ENCODE assay signal across 22 cellular contexts in genomic region chr12:131111446-131111845, GRCh38.
DNase-seq lines count a peak whose midpoint lies in the region; ATAC-seq, FAIRE-seq and TF ChIP-seq lines count a peak whose summit lies in the region.
"Had no signal": no experiment of that assay in that cellular context is flagged by ENCODE, and none has a peak within 500 bp of the region (broad histone marks: within the 10 kb centered on the region; RNA-seq: fewer than 3 reads in every experiment).

No MANE protein-coding gene starts in this region.

- intact Hi-C loops in HepG2 (cut with micrococcal nuclease; ENCODE audit: unreplicated experiment) = no loop called here
- intact Hi-C loops in right lobe of liver (cut with DNase I) = no loop called here
- intact Hi-C loops in sciatic nerve (cut with DNase I) = no loop called here

- H2BK5ac ChIP-seq in H1 (ENCODE audit: low read depth, low read length) = no peak overlapping the region

- H4K20me1 ChIP-seq in HepG2 (ENCODE audit: insufficient read depth, low read length) (no peaks in the 10 kb centered on the region), H1 (replicated peaks in 1 of 2; ENCODE audit: control insufficient read depth in 1 of 2, insufficient read depth in 2 of 2, low read length in 2 of 2) (no peaks in the 10 kb centered on the region)

- no peak overlapping the region for H2BK120ac ChIP-seq in H1 (replicated peaks; ENCODE audit: low read depth, low read length)

- no peak overlapping the region for H2AFZ ChIP-seq in HepG2 (ENCODE audit: low read length)
- H2AFZ ChIP-seq in H1 (ENCODE audit: low read length) = no peak overlapping the region
- H2AFZ ChIP-seq: GM23338, PC-9 had no signal

- no peak overlapping the region for H4K5ac ChIP-seq in H1 (ENCODE audit: insufficient read length, low read depth, low read length)

- H3K9ac ChIP-seq in HepG2 (ENCODE audit: insufficient read depth, low read depth, low read length) = no peak overlapping the region
- H3K9ac ChIP-seq in H1 (replicated peaks in 1 of 4; ENCODE audit: extremely low read depth in 1 of 4, low read depth in 3 of 4, low read length in 3 of 4) = no peak overlapping the region

- no peak overlapping the region for H2BK20ac ChIP-seq in H1 (ENCODE audit: low read length)

- no peak overlapping the region for H3K4me2 ChIP-seq in HepG2 (ENCODE audit: low read depth, low read length)
- no peak overlapping the region for H3K4me2 ChIP-seq in H1 (ENCODE audit: insufficient read depth in 1 of 2, low read depth in 2 of 2, low read length in 2 of 2)
- H3K4me2 ChIP-seq: GM23338, PC-9 had no signal

- H3K79me1 ChIP-seq in H1 (ENCODE audit: low read depth, low read length) = no peaks in the 10 kb centered on the region

- H3K4me1 ChIP-seq in HepG2 (ENCODE audit: insufficient read depth, low read length) (0 out of 2 replicates have a peak, but pooled peaks cover 6% of the 10 kb centered on the region), right lobe of liver (no peaks in the 10 kb centered on the region), H1 (replicated peaks in 1 of 4; ENCODE audit: control insufficient read depth in 3 of 4, insufficient read depth in 4 of 4, low read length in 3 of 4) (peaks cover 0 to 5% (median under 1%) of the 10 kb centered on the region in 4 experiments; a peak in 4 of 7 replicates)
- H3K4me1 ChIP-seq: HAP-1, SJCRH30 had no signal

- no peak for ATAC-seq in HepG2
- no peak for ATAC-seq in right lobe of liver
- no peak for ATAC-seq in sciatic nerve
- ATAC-seq: GM23338, Right ventricle myocardium inferior had no signal

- DNase-seq in HepG2 (ENCODE audit: low spot score) (no peak), right lobe of liver (no peak), OCI-M1 (lab: John Stamatoyannopoulos, UW) (peak; percentile 30), H1 (ENCODE audit: low read depth in 1 of 2, low spot score in 2 of 2) (no peak), sciatic nerve (ENCODE audit: low spot score) (no peak), NCI-H2029 (lab: John Stamatoyannopoulos, UW) (no peak), GM12891 (ENCODE audit: insufficient read length, low spot score) (no peak)
- DNase-seq: Calu3; DMS79 treated with DMSO at 0.1 percent for 48 hours; GF-D8; HFFc6; Karpas-422; NCI-H2029 treated with DMSO at 0.1 percent for 48 hours; NCI-H446 treated with DMSO at 0.1 percent for 48 hours; NCI-H526; NK-92 treated with Interleukin-12 subunit alpha and Interleukin-12 subunit beta, amount 100 ng/mL, for 24 hours; PC-9; SJCRH30 had no signal

- peaks cover 0 to under 1% of the 10 kb centered on the region in 2 experiments; a peak in 1 of 5 replicates for H3K27me3 ChIP-seq in HepG2 (ENCODE audit: control insufficient read depth in 1 of 2, insufficient read depth in 2 of 2, low read length in 2 of 2)
- H3K27me3 ChIP-seq in right lobe of liver = no peaks in the 10 kb centered on the region
- no peaks in the 10 kb centered on the region for H3K27me3 ChIP-seq in H1 (replicated peaks in 1 of 4; ENCODE audit: control insufficient read depth in 3 of 4, extremely low read depth in 1 of 4, insufficient read depth in 3 of 4, low read length in 3 of 4)
- H3K27me3 ChIP-seq: SJCRH30 had no signal

- H3K9me3 ChIP-seq in HepG2 (ENCODE audit: low read length) = no peaks in the 10 kb centered on the region
- no peaks in the 10 kb centered on the region for H3K9me3 ChIP-seq in right lobe of liver
- H3K9me3 ChIP-seq in H1 (ENCODE audit: insufficient read depth in 2 of 2, low read depth in 1 of 2, low read length in 1 of 2) = 0 out of 4 replicates have a peak, but pooled peaks cover 0 to 2% of the 10 kb centered on the region in 2 experiments
- H3K9me3 ChIP-seq: HAP-1, SJCRH30 had no signal

- no peaks in the 10 kb centered on the region for H3K23me2 ChIP-seq in H1 (ENCODE audit: low read depth, low read length)

- TF ChIP-seq EP300 in HepG2 (IDR thresholded peaks at IDR 0.05; ENCODE audit: low read depth in 2 of 2, low read length in 2 of 2) = no peak
- no peak for TF ChIP-seq EP300 in HepG2 (CRISPR knock-in tag; IDR thresholded peaks at IDR 0.05; ENCODE audit: borderline replicate concordance)
- no peak for TF ChIP-seq EP300 in H1 (IDR thresholded peaks at IDR 0.05; ENCODE audit: borderline replicate concordance in 1 of 2, low read depth in 2 of 2, low read length in 2 of 2)

- POLR2A ChIA-PET in HepG2 (lab: Yijun Ruan, JAX) (no interaction called here), H1 (lab: Charles Lee; ENCODE audit: partially characterized antibody) (interaction anchor here (0.6 kb wide), 1 partner anchor 343 kb away, joined by 4 read pairs; no protein-coding TSS in a partner anchor)

- BruUV-seq in HepG2 (replicated peaks; lab: Mats Ljungman, UMichigan) = no TSS peak

- no peak overlapping the region for H4K8ac ChIP-seq in H1 (ENCODE audit: extremely low read depth, insufficient read depth, low read length)

- CTCF ChIA-PET in HepG2 (lab: Yijun Ruan, JAX; ENCODE audit: low intra/inter-chr PET ratio, low total read pairs) = no interaction called here
- CTCF ChIA-PET in H1 (lab: Charles Lee; ENCODE audit: partially characterized antibody) = interaction anchor here (8.1 to 15.0 kb wide), 2 partner anchors 6 to 23 kb away, joined by 126 to 196 read pairs; no protein-coding TSS in a partner anchor

- no peak overlapping the region for H2BK15ac ChIP-seq in H1 (ENCODE audit: low read length)

- no peak overlapping the region for H3K14ac ChIP-seq in H1 (ENCODE audit: insufficient read length)

- TF ChIP-seq RAD21 in HepG2 (CRISPR knock-in tag; IDR thresholded peaks at IDR 0.05) (no peak), H1 (IDR thresholded peaks at IDR 0.05 in 1 of 2, conservative IDR thresholded peaks at IDR 0.05 in 1 of 2; ENCODE audit: low read depth in 2 of 2, low read length in 2 of 2) (no peak)

- H3K23ac ChIP-seq in H1 (ENCODE audit: insufficient read length) = no peak overlapping the region

- H4K91ac ChIP-seq in H1 (replicated peaks; ENCODE audit: insufficient read length, low read length) = no peak overlapping the region

- TF ChIP-seq CTCF in HepG2 (CRISPR knock-in tag; IDR thresholded peaks at IDR 0.05) (no peak), right lobe of liver (IDR thresholded peaks at IDR 0.05) (no peak), H1 (IDR thresholded peaks at IDR 0.05; ENCODE audit: control extremely low read depth in 1 of 3, insufficient read depth in 1 of 3, low read depth in 1 of 3, low read length in 3 of 3) (no peak)

- no peak overlapping the region for H3K27ac ChIP-seq in HepG2 (ENCODE audit: extremely low read length, insufficient read depth, low read length)
- H3K27ac ChIP-seq in right lobe of liver = no peak overlapping the region
- no peak overlapping the region for H3K27ac ChIP-seq in H1 (ENCODE audit: low read depth, low read length)
- H3K27ac ChIP-seq: PC-9, SJCRH30 had no signal

- FAIRE-seq in HepG2 (lab: Jason Lieb, UNC) = no peak
- no peak for FAIRE-seq in H1 (lab: Jason Lieb, UNC)
- FAIRE-seq in GM12891 (lab: Jason Lieb, UNC) = no peak
- FAIRE-seq: GM12892 had no signal

- H3K79me2 ChIP-seq in HepG2 (ENCODE audit: insufficient read depth, low read length) = no peaks in the 10 kb centered on the region
- H3K79me2 ChIP-seq in H1 (ENCODE audit: control insufficient read depth in 1 of 2, insufficient read depth in 2 of 2, low read length in 2 of 2) = no peaks in the 10 kb centered on the region

- H2AK5ac ChIP-seq in H1 (ENCODE audit: low read depth, low read length) = no peak overlapping the region

- TF ChIP-seq POLR2A in HepG2 (IDR thresholded peaks at IDR 0.05; ENCODE audit: insufficient read depth in 1 of 2, low read depth in 2 of 2, low read length in 2 of 2) (no peak), right lobe of liver (IDR thresholded peaks at IDR 0.05) (no peak), H1 (IDR thresholded peaks at IDR 0.05; ENCODE audit: control extremely low read depth in 1 of 2, low read depth in 2 of 2, low read length in 2 of 2) (no peak), GM12891 (IDR thresholded peaks at IDR 0.05; ENCODE audit: low read depth, low read length) (no peak)

- H3K18ac ChIP-seq in H1 (ENCODE audit: extremely low read depth, low read length) = no peak overlapping the region

- H2BK12ac ChIP-seq in H1 (ENCODE audit: low read depth, low read length) = no peak overlapping the region

- WGBS in HepG2 (ENCODE audit: low lambda C conversion rate) = 80% methylated on average over 3 of the region's 3 CpGs
- 83% methylated on average over 3 of the region's 3 CpGs for WGBS in right lobe of liver (ENCODE audit: insufficient coverage, low coverage, low lambda C conversion rate, missing lambda C conversion rate)
- 88% methylated on average over 3 of the region's 3 CpGs; no CpG with 5 or more reads in 1 of the 2 experiments for WGBS in H1 (ENCODE audit: extremely low coverage in 1 of 2, insufficient coverage in 1 of 2, insufficient read length in 1 of 2, insufficient replicate concordance in 2 of 2, low coverage in 1 of 2, low lambda C conversion rate in 2 of 2, missing lambda C conversion rate in 1 of 2), 2 experiments

- H3K56ac ChIP-seq in H1 (replicated peaks; ENCODE audit: insufficient read length, low read depth, low read length) = no peak overlapping the region

- in situ Hi-C loops in HepG2 (cut with HindIII; ENCODE audit: extremely low pct_ligation_motif_present, low pct_unique_long_range_greater_than_20kb) = loop anchor here (25.0 kb wide), 1 partner anchor 726 kb away; the partner anchor contains the start of gene MMP17

- no peak overlapping the region for H3K4ac ChIP-seq in H1 (replicated peaks; ENCODE audit: insufficient read length, low read depth, low read length)

- H3K36me3 ChIP-seq in HepG2 (replicated peaks in 1 of 2; ENCODE audit: control insufficient read depth in 1 of 2, insufficient read depth in 2 of 2, low read length in 2 of 2) (no peaks in the 10 kb centered on the region), right lobe of liver (no peaks in the 10 kb centered on the region), H1 (ENCODE audit: control insufficient read depth in 2 of 4, insufficient read depth in 4 of 4, low read length in 3 of 4) (no peaks in the 10 kb centered on the region)
- H3K36me3 ChIP-seq: HAP-1, SJCRH30 had no signal

- H3K4me3 ChIP-seq in HepG2 (replicated peaks in 1 of 3; ENCODE audit: insufficient read depth in 1 of 3, low read depth in 2 of 3, low read length in 3 of 3) (no peak overlapping the region), right lobe of liver (no peak overlapping the region), H1 (ENCODE audit: extremely low read depth in 1 of 4, insufficient read depth in 2 of 4, low read depth in 3 of 4, low read length in 4 of 4) (no peak overlapping the region)
- H3K4me3 ChIP-seq: GM23338, HAP-1, PC-9, SJCRH30 had no signal

TF ChIP-seq in HepG2, 621 proteins besides CTCF, POLR2A, EP300 and RAD21 (continues in another document):
- TF ChIP-seq CEBPB (IDR thresholded peaks at IDR 0.05; ENCODE audit: borderline replicate concordance, low read depth, low read length) (peak; percentile 55; the same call in 1 of the 2 replicates), PAF1 (CRISPR knock-in tag; IDR thresholded peaks at IDR 0.05) (no peak)

TF ChIP-seq in H1, 55 proteins besides CTCF, POLR2A, EP300 and RAD21:
- peak; percentile 56; the same call in 1 of the 2 replicates for TF ChIP-seq CEBPB (IDR thresholded peaks at IDR 0.05; ENCODE audit: low read depth, low read length)
- no peak for TF ChIP-seq KDM1A (IDR thresholded peaks at IDR 0.05; ENCODE audit: borderline replicate concordance, low read length)

TF ChIP-seq in GM12891, 5 proteins besides CTCF, POLR2A, EP300 and RAD21 (continues in another document):
- TF ChIP-seq TAF1 (IDR thresholded peaks at IDR 0.05; ENCODE audit: low read depth, low read length) (no peak), PAX5 (IDR thresholded peaks at IDR 0.05; ENCODE audit: insufficient read depth, low read length, severe bottlenecking) (no peak)

Comparison
In these comparisons a context has a peak if more than half of its experiments do, and no peak if none do; other contexts are left out.
1. Of the 41 proteins assayed by ChIP-seq in both HepG2 and H1: peak only in HepG2: none; only in H1: none; in both: CEBPB; in neither: 40.